Comparison of ENCODE assay signal across 34 cellular contexts in genomic region chr2:128560718-128561117, GRCh38.
"Had no signal": no experiment of that assay in that cellular context is flagged by ENCODE, and none has a peak within 500 bp of the region (broad histone marks: within the 10 kb centered on the region; RNA-seq: fewer than 3 reads in every experiment).

No MANE protein-coding gene starts in this region.

- H3K4me1 Mint-ChIP-seq: activated CD4-positive, alpha-beta memory T cell treated with anti-CD3 and anti-CD28 coated beads, Interleukin-2, amount 10 ng/mL, durations not matched to agents 7 days and 5 days; activated CD4-positive, alpha-beta T cell treated with anti-CD3 and anti-CD28 coated beads, Interleukin-2, amount 10 ng/mL, durations not matched to agents 7 days and 5 days; activated T-helper 17 cell treated with anti-CD3 and anti-CD28 coated beads, Interleukin-2, amount 50 U/mL, for 72 hours; central memory CD8-positive, alpha-beta T cell; endodermal cell; T-helper 17 cell had no signal

- H3K27me3 Mint-ChIP-seq: activated CD4-positive, alpha-beta T cell treated with anti-CD3 and anti-CD28 coated beads, Interleukin-2, amount 10 ng/mL, durations not matched to agents 7 days and 5 days; brain had no signal

- H3K27ac Mint-ChIP-seq: activated CD4-positive, alpha-beta memory T cell treated with anti-CD3 and anti-CD28 coated beads, Interleukin-2, amount 10 ng/mL, durations not matched to agents 7 days and 5 days; activated CD4-positive, alpha-beta T cell treated with anti-CD3 and anti-CD28 coated beads, Interleukin-2, amount 10 ng/mL, durations not matched to agents 7 days and 5 days; activated naive CD8-positive, alpha-beta T cell; activated T-helper 17 cell treated with anti-CD3 and anti-CD28 coated beads, Interleukin-2, amount 50 U/mL, for 72 hours; brain; dendritic cell treated with granulocyte-macrophage colony-stimulating factor and Interleukin-4, amounts not matched to agents 40 ng/mL and 50 ng/mL, for 4 days; endodermal cell; T-helper 17 cell; T-helper 2 cell treated with Interferon-gamma antibody and Interleukin-4, amounts not matched to agents 5 μg/mL and 100 μg/mL, for 36 hours; WTC11 had no signal

- H3K36me3 Mint-ChIP-seq: activated naive CD8-positive, alpha-beta T cell; brain; WTC11 had no signal

- H3K9me3 Mint-ChIP-seq: activated CD4-positive, alpha-beta memory T cell treated with anti-CD3 and anti-CD28 coated beads, Interleukin-2, amount 10 ng/mL, durations not matched to agents 7 days and 5 days; activated CD4-positive, alpha-beta T cell treated with anti-CD3 and anti-CD28 coated beads, Interleukin-2, amount 10 ng/mL, durations not matched to agents 7 days and 5 days; activated T-cell treated with anti-CD3 and anti-CD28 coated beads, Interleukin-2, amount 50 U/mL, for 4 hours; activated T-helper 17 cell treated with anti-CD3 and anti-CD28 coated beads, Interleukin-2, amount 50 U/mL, for 72 hours; central memory CD8-positive, alpha-beta T cell; dendritic cell treated with granulocyte-macrophage colony-stimulating factor and Interleukin-4, amounts not matched to agents 40 ng/mL and 50 ng/mL, for 4 days; endodermal cell; T-helper 2 cell treated with Interferon-gamma antibody and Interleukin-4, amounts not matched to agents 5 μg/mL and 100 μg/mL, for 36 hours had no signal

- H3K4me3 ChIP-seq: breast epithelium, cardiac muscle cell, coronary artery, dorsolateral prefrontal cortex, gastrocnemius medialis, heart left ventricle had no signal

- H3K27me3 ChIP-seq: breast epithelium, cardiac muscle cell, dorsolateral prefrontal cortex, gastrocnemius medialis, heart left ventricle had no signal

- H3K4me3 Mint-ChIP-seq: activated CD4-positive, alpha-beta memory T cell treated with anti-CD3 and anti-CD28 coated beads, Interleukin-2, amount 10 ng/mL, durations not matched to agents 7 days and 5 days; activated CD4-positive, alpha-beta T cell treated with anti-CD3 and anti-CD28 coated beads, Interleukin-2, amount 10 ng/mL, durations not matched to agents 7 days and 5 days; activated naive CD8-positive, alpha-beta T cell; activated T-cell treated with anti-CD3 and anti-CD28 coated beads, Interleukin-2, amount 50 U/mL, for 4 hours; activated T-helper 17 cell treated with anti-CD3 and anti-CD28 coated beads, Interleukin-2, amount 50 U/mL, for 72 hours; brain; central memory CD8-positive, alpha-beta T cell; dendritic cell treated with granulocyte-macrophage colony-stimulating factor and Interleukin-4, amounts not matched to agents 40 ng/mL and 50 ng/mL, for 4 days; endodermal cell; T-helper 17 cell; T-helper 2 cell treated with Interferon-gamma antibody and Interleukin-4, amounts not matched to agents 5 μg/mL and 100 μg/mL, for 36 hours; WTC11 had no signal

- H3K27ac ChIP-seq: breast epithelium, cardiac muscle cell, coronary artery, dorsolateral prefrontal cortex, foreskin keratinocyte, gastrocnemius medialis, heart left ventricle, VCaP had no signal

- H3K36me3 ChIP-seq: breast epithelium, cardiac muscle cell, gastrocnemius medialis, heart left ventricle had no signal

- DNase-seq: activated CD4-positive, alpha-beta memory T cell treated with anti-CD3 and anti-CD28 coated beads, Interleukin-2, amount 10 ng/mL, durations not matched to agents 7 days and 5 days; activated CD4-positive, alpha-beta T cell treated with anti-CD3 and anti-CD28 coated beads for 1 hour; activated CD4-positive, alpha-beta T cell treated with anti-CD3 and anti-CD28 coated beads for 4 hours; activated CD4-positive, alpha-beta T cell treated with anti-CD3 and anti-CD28 coated beads, Interleukin-2, amount 10 ng/mL, durations not matched to agents 7 days and 5 days; activated CD4-positive, alpha-beta T cell treated with anti-CD3 and anti-CD28 coated beads, Interleukin-2, amount 50 U/mL, for 4 hours; activated effector memory CD4-positive, alpha-beta T cell treated with Interleukin-2 at 50 U/mL for 16 hours; activated gamma-delta T cell treated with Interleukin-2 at 50 U/mL for 16 hours; activated naive CD4-positive, alpha-beta T cell treated with anti-CD3 and anti-CD28 coated beads, Interleukin-2, amount 50 U/mL, for 16 hours; activated naive CD4-positive, alpha-beta T cell treated with Interleukin-2 at 50 U/mL for 16 hours; activated T-cell treated with anti-CD3 and anti-CD28 coated beads, Interleukin-2, amount 50 U/mL, for 4 hours; amygdala; aorta; dorsolateral prefrontal cortex; effector memory CD4-positive, alpha-beta T cell; endodermal cell; foreskin keratinocyte; gastrocnemius medialis; glutamatergic neuron; heart left ventricle; SW 1271; T-helper 1 cell; T-helper 17 cell; T1000 had no signal

- H3K9me3 ChIP-seq: breast epithelium, gastrocnemius medialis had no signal

- H3K4me1 ChIP-seq: breast epithelium, foreskin keratinocyte, gastrocnemius medialis had no signal
